8 cellular contexts compared by ENCODE assay signal in genomic region chr14:75277796-75278421, GRCh38. TPM values are rescaled to one million over a fixed set of nuclear protein-coding genes. Genes with fewer than 3 reads are reported as not detected.
DNase-seq lines count a peak whose midpoint lies in the region; ATAC-seq and TF ChIP-seq lines count a peak whose summit lies in the region.

No MANE protein-coding gene starts in this region.

- H3K79me2 ChIP-seq in DND-41 (ENCODE audit: insufficient read depth, low read length) = no peaks in the 10 kb centered on the region

- no peaks in the 10 kb centered on the region for H3K9me3 ChIP-seq in DND-41 (ENCODE audit: insufficient read depth, low read length, severe bottlenecking)
- H3K9me3 ChIP-seq in iPS-15b (ENCODE audit: control insufficient read depth, insufficient read depth, low read length) = no peaks in the 10 kb centered on the region
- H3K9me3 ChIP-seq in spleen = no peaks in the 10 kb centered on the region

- TF ChIP-seq CTCF in DND-41 (IDR thresholded peaks at IDR 0.05; ENCODE audit: borderline replicate concordance, extremely low read depth, low read length, poor library complexity, severe bottlenecking) = no peak
- TF ChIP-seq CTCF in spleen (IDR thresholded peaks at IDR 0.05 in 8 of 11, conservative IDR thresholded peaks at IDR 0.05 in 3 of 11) = no peak

- no peak for ATAC-seq in DND-41 (ENCODE audit: insufficient read depth, low read depth)
- peak; percentile 2 for ATAC-seq in HG03354 (IDR thresholded peaks at IDR 0.05; ENCODE audit: poor library complexity, severe bottlenecking, unreplicated experiment)
- ATAC-seq in HG02938 (IDR thresholded peaks at IDR 0.05; ENCODE audit: unreplicated experiment) = no peak
- ATAC-seq in HG03469 (IDR thresholded peaks at IDR 0.05; ENCODE audit: unreplicated experiment) = no peak

- H3K4me3 Mint-ChIP-seq in activated naive CD8-positive, alpha-beta T cell treated with anti-CD3 and anti-CD28 coated beads for 36 hours = peak overlapping the region; percentile 94

- H3K9ac ChIP-seq in DND-41 (ENCODE audit: low read depth, low read length) = peak overlapping the region; percentile 60
- H3K9ac ChIP-seq in iPS-15b (ENCODE audit: low read depth, low read length) = peak overlapping the region; percentile 24

- H3K4me3 ChIP-seq in DND-41 (ENCODE audit: low read depth in 1 of 2, low read length in 2 of 2) (peak overlapping the region; percentile 36 to 70; a peak in 3 of 4 replicates), iPS-15b (ENCODE audit: low read depth, low read length) (peak overlapping the region; percentile 57), spleen (peak overlapping the region; percentile 54 to 81 (median 64))

- no peaks in the 10 kb centered on the region for H3K9me3 Mint-ChIP-seq in activated naive CD8-positive, alpha-beta T cell treated with anti-CD3 and anti-CD28 coated beads for 36 hours

- H3K4me2 ChIP-seq in DND-41 (ENCODE audit: insufficient read depth, low read length) = peak overlapping the region; percentile 98

- H3K27me3 Mint-ChIP-seq in activated naive CD8-positive, alpha-beta T cell treated with anti-CD3 and anti-CD28 coated beads for 36 hours = peaks cover 54% of the 10 kb centered on the region

- no peak for DNase-seq in DND-41
- DNase-seq in activated naive CD8-positive, alpha-beta T cell treated with anti-CD3 and anti-CD28 coated beads for 36 hours = no peak
- DNase-seq in spleen = no peak
- no peak for DNase-seq in AG20443 (ENCODE audit: low spot score)

- H3K4me1 Mint-ChIP-seq in activated naive CD8-positive, alpha-beta T cell treated with anti-CD3 and anti-CD28 coated beads for 36 hours = peaks cover 50% of the 10 kb centered on the region

- peaks cover 30% of the 10 kb centered on the region for H3K4me1 ChIP-seq in DND-41 (ENCODE audit: insufficient read depth, low read length)
- H3K4me1 ChIP-seq in iPS-15b (ENCODE audit: control insufficient read depth, insufficient read depth, low read length) = peaks cover 12% of the 10 kb centered on the region
- H3K4me1 ChIP-seq in spleen = peaks cover 29 to 95% (median 68%) of the 10 kb centered on the region in 6 donors

- peak overlapping the region; percentile 42 for H3K27ac Mint-ChIP-seq in activated naive CD8-positive, alpha-beta T cell treated with anti-CD3 and anti-CD28 coated beads for 36 hours

- H3K27me3 ChIP-seq in DND-41 (ENCODE audit: insufficient read depth, low read length, poor library complexity) (peaks cover 59% of the 10 kb centered on the region), iPS-15b (ENCODE audit: control insufficient read depth, insufficient read depth, low read length) (peaks cover 38% of the 10 kb centered on the region), spleen (replicated peaks in 1 of 7) (peaks cover 0 to 41% (median 8%) of the 10 kb centered on the region in 7 donors)

- intact Hi-C loops in spleen (cut with DNase I; ENCODE audit: low total_unique reads) = no loop called here

- peaks cover 34% of the 10 kb centered on the region for H4K20me1 ChIP-seq in DND-41 (ENCODE audit: insufficient read depth, low read length)

- peaks cover 25% of the 10 kb centered on the region for H3K36me3 Mint-ChIP-seq in activated naive CD8-positive, alpha-beta T cell treated with anti-CD3 and anti-CD28 coated beads for 36 hours

- H3K27ac ChIP-seq in DND-41 (ENCODE audit: low read length) = peak overlapping the region; percentile 65
- H3K27ac ChIP-seq in spleen = peak overlapping the region; percentile 87 to 99 (median 96)

- H3K36me3 ChIP-seq in DND-41 (ENCODE audit: insufficient read depth, low read length) (no peaks in the 10 kb centered on the region), iPS-15b (ENCODE audit: control insufficient read depth, insufficient read depth, low read length) (peaks cover 9% of the 10 kb centered on the region), spleen (peaks cover 0 to 27% (median 10%) of the 10 kb centered on the region in 6 donors)

- H2AFZ ChIP-seq in DND-41 (ENCODE audit: low read depth, low read length) = peak overlapping the region; percentile 78

- peak in 1 of 3 donors; percentile 25 for TF ChIP-seq POLR2A in spleen (IDR thresholded peaks at IDR 0.05)

- 0 to 1% (median 1%) methylated on average over 27 to 28 of the region's 28 CpGs for WGBS in spleen, 5 donors

RNA-seq across cellular contexts. Expression of gene FOS, which starts 0.7 kb away (rescaled TPM):
- total RNA-seq in activated naive CD8-positive, alpha-beta T cell treated with anti-CD3 and anti-CD28 coated beads for 36 hours = 10 to 100 TPM; 19.5 to 20.0 TPM
- 100 to 1,000 TPM in 5 of 7 donors, 10 to 100 TPM in 2; 46.0 to 414 (median 192) TPM for total RNA-seq in spleen
- 10 to 100 TPM; 18.8 to 32.9 (median 20.2) TPM for polyA plus RNA-seq in spleen
